Comparison of ENCODE assay signal across 31 cellular contexts in the genomic region with DNA sequence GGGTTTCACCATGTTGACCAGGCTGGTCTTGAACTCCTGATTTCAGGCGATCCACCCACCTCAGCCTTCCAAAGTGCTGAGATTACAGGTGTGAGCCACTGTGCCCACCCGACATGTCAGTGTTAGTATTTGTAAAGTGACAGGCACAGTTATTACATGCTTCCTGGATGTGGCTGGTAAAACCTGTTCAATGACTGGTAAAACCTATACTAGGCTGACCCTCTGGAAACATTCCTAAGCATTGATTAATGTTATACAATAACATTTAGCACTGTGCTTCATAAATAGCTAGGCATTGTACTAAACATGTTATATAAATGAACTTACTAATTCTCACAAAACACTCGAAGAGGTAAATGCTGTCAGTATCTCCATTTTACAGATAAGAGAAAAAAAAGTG. TPM values are rescaled to one million over a fixed set of nuclear protein-coding genes. Genes with fewer than 3 reads are reported as not detected.
"Had no signal": no experiment of that assay in that cellular context is flagged by ENCODE, and none has a peak within 500 bp of the region (broad histone marks: within the 10 kb centered on the region; RNA-seq: fewer than 3 reads in every experiment).

No MANE protein-coding gene starts in this region.

- H3K9me3 Mint-ChIP-seq: activated CD4-positive, alpha-beta memory T cell treated with anti-CD3 and anti-CD28 coated beads, Interleukin-2, amount 10 ng/mL, durations not matched to agents 7 days and 5 days; activated CD4-positive, alpha-beta T cell treated with anti-CD3 and anti-CD28 coated beads, Interleukin-2, amount 10 ng/mL, durations not matched to agents 7 days and 5 days; activated T-cell treated with anti-CD3 and anti-CD28 coated beads, Interleukin-2, amount 50 U/mL, for 24 hours; dendritic cell treated with granulocyte-macrophage colony-stimulating factor and Interleukin-4, amounts not matched to agents 40 ng/mL and 50 ng/mL, for 4 days; endodermal cell; mesothelial cell of epicardium; nephron progenitor cell; stimulated activated naive CD8-positive, alpha-beta T cell treated with anti-CD3 and anti-CD28 coated beads, Interleukin-15, Interleukin-2, amounts not matched to agents 100 ng/mL and 50 ng/mL, for 24 hours; T-helper 1 cell treated with Interleukin-12 subunit alpha and Interleukin-12 subunit beta and Interleukin-4 antibody, amounts not matched to agents 30 μg/mL and 1 μg/mL, for 36 hours; WTC11 had no signal

- H3K36me3 Mint-ChIP-seq: brain, mesothelial cell of epicardium, naive B cell, WTC11 had no signal

- H3K27me3 ChIP-seq: ovary, upper lobe of left lung, vagina had no signal

- H3K9me3 ChIP-seq: gastroesophageal sphincter, neutrophil, ovary, right lobe of liver, upper lobe of left lung, vagina had no signal

- H3K4me3 ChIP-seq: gastroesophageal sphincter, hepatocyte, ovary, right lobe of liver, skin epidermis, upper lobe of left lung, vagina had no signal

- H3K36me3 ChIP-seq: gastroesophageal sphincter, neutrophil, ovary, right lobe of liver, upper lobe of left lung, vagina had no signal

- H3K27me3 Mint-ChIP-seq: stimulated activated naive CD8-positive, alpha-beta T cell treated with anti-CD3 and anti-CD28 coated beads, Interleukin-15, Interleukin-2, amounts not matched to agents 100 ng/mL and 50 ng/mL, for 24 hours had no signal

- H3K4me1 ChIP-seq: gastroesophageal sphincter, right lobe of liver, upper lobe of left lung, vagina had no signal

- H3K4me3 Mint-ChIP-seq: activated CD4-positive, alpha-beta memory T cell treated with anti-CD3 and anti-CD28 coated beads, Interleukin-2, amount 10 ng/mL, durations not matched to agents 7 days and 5 days; activated CD4-positive, alpha-beta T cell treated with anti-CD3 and anti-CD28 coated beads, Interleukin-2, amount 10 ng/mL, durations not matched to agents 7 days and 5 days; activated T-cell treated with anti-CD3 and anti-CD28 coated beads, Interleukin-2, amount 50 U/mL, for 24 hours; brain; dendritic cell treated with granulocyte-macrophage colony-stimulating factor and Interleukin-4, amounts not matched to agents 40 ng/mL and 50 ng/mL, for 4 days; endodermal cell; mesothelial cell of epicardium; naive B cell; nephron progenitor cell; stimulated activated naive CD8-positive, alpha-beta T cell treated with anti-CD3 and anti-CD28 coated beads, Interleukin-15, Interleukin-2, amounts not matched to agents 100 ng/mL and 50 ng/mL, for 24 hours; T-helper 1 cell treated with Interleukin-12 subunit alpha and Interleukin-12 subunit beta and Interleukin-4 antibody, amounts not matched to agents 30 μg/mL and 1 μg/mL, for 36 hours; WTC11 had no signal

- H3K27ac ChIP-seq: gastroesophageal sphincter, hepatocyte, neutrophil, ovary, right lobe of liver, skin epidermis, upper lobe of left lung, vagina had no signal

- H3K4me1 Mint-ChIP-seq: endodermal cell, mesothelial cell of epicardium, WTC11 had no signal

- ATAC-seq: gastroesophageal sphincter, left colon, right lobe of liver, WTC11 had no signal

- DNase-seq: activated CD4-positive, alpha-beta memory T cell treated with anti-CD3 and anti-CD28 coated beads, Interleukin-2, amount 10 ng/mL, durations not matched to agents 7 days and 5 days; activated CD4-positive, alpha-beta T cell treated with anti-CD3 and anti-CD28 coated beads for 1 hour; activated CD4-positive, alpha-beta T cell treated with anti-CD3 and anti-CD28 coated beads, Interleukin-2, amount 10 ng/mL, durations not matched to agents 7 days and 5 days; activated CD8-positive, alpha-beta memory T cell treated with anti-CD3 and anti-CD28 coated beads, Interleukin-2, amount 50 U/mL, for 48 hours; activated gamma-delta T cell treated with Interleukin-2 at 50 U/mL for 16 hours; activated naive CD4-positive, alpha-beta T cell treated with anti-CD3 and anti-CD28 coated beads, Interleukin-2, amount 50 U/mL, for 16 hours; activated T-cell treated with anti-CD3 and anti-CD28 coated beads, Interleukin-2, amount 50 U/mL, for 24 hours; endodermal cell; kidney; left colon; naive B cell; nephron progenitor cell; ovary; right lobe of liver; stimulated activated CD4-positive, alpha-beta T cell treated with anti-CD3 and anti-CD28 coated beads, Interleukin-12 subunit alpha, Interleukin-12 subunit beta, amount 100 ng/mL, for 4 hours; stimulated activated CD4-positive, alpha-beta T cell treated with anti-CD3 and anti-CD28 coated beads, Interleukin-4, amount 100 ng/mL, for 1 hour; T1000; upper lobe of left lung had no signal

- H3K27ac Mint-ChIP-seq: activated CD4-positive, alpha-beta memory T cell treated with anti-CD3 and anti-CD28 coated beads, Interleukin-2, amount 10 ng/mL, durations not matched to agents 7 days and 5 days; activated CD4-positive, alpha-beta T cell treated with anti-CD3 and anti-CD28 coated beads, Interleukin-2, amount 10 ng/mL, durations not matched to agents 7 days and 5 days; activated T-cell treated with anti-CD3 and anti-CD28 coated beads, Interleukin-2, amount 50 U/mL, for 24 hours; brain; dendritic cell treated with granulocyte-macrophage colony-stimulating factor and Interleukin-4, amounts not matched to agents 40 ng/mL and 50 ng/mL, for 4 days; endodermal cell; mesothelial cell of epicardium; naive B cell; nephron progenitor cell; progenitor cell of endocrine pancreas; stimulated activated naive CD8-positive, alpha-beta T cell treated with anti-CD3 and anti-CD28 coated beads, Interleukin-15, Interleukin-2, amounts not matched to agents 100 ng/mL and 50 ng/mL, for 24 hours; T-helper 1 cell treated with Interleukin-12 subunit alpha and Interleukin-12 subunit beta and Interleukin-4 antibody, amounts not matched to agents 30 μg/mL and 1 μg/mL, for 36 hours; WTC11 had no signal

RNA-seq across cellular contexts. Expression of a gene that starts 23.3 kb away (rescaled TPM):
- total RNA-seq: endodermal cell, gastroesophageal sphincter, hepatocyte, mesothelial cell of epicardium, progenitor cell of endocrine pancreas, renal cortical epithelial cell, vagina, WTC11 had no signal
